Comparison of ENCODE assay signal across 18 cellular contexts in genomic region chr4:154044118-154044517, GRCh38.
"Had no signal": no experiment of that assay in that cellular context is flagged by ENCODE, and none has a peak within 500 bp of the region (broad histone marks: within the 10 kb centered on the region; RNA-seq: fewer than 3 reads in every experiment).

No MANE protein-coding gene starts in this region.

- DNase-seq: activated B cell treated with CpG ODN at 0.5 μM for 24 hours; activated CD4-positive, alpha-beta T cell treated with anti-CD3 and anti-CD28 coated beads for 48 hours; activated CD8-positive, alpha-beta memory T cell treated with anti-CD3 and anti-CD28 coated beads, Interleukin-2, amount 50 U/mL, for 4 hours; activated CD8-positive, alpha-beta T cell treated with anti-CD3 and anti-CD28 coated beads, Interleukin-2, amount 10 ng/mL, durations not matched to agents 7 days and 5 days; activated gamma-delta T cell; activated T-cell treated with anti-CD3 and anti-CD28 coated beads, Interleukin-2, amount 50 U/mL, for 72 hours; amniotic stem cell; effector CD8-positive, alpha-beta T cell; left colon; natural killer cell; posterior cingulate gyrus; retina; small intestine; stimulated activated CD4-positive, alpha-beta T cell treated with anti-CD3 and anti-CD28 coated beads, Interleukin-4, amount 100 ng/mL, for 24 hours; stimulated activated naive CD4-positive, alpha-beta T cell; substantia nigra had no signal

- H3K36me3 ChIP-seq: tibial nerve had no signal

- ATAC-seq: activated CD8-positive, alpha-beta T cell treated with anti-CD3 and anti-CD28 coated beads, Interleukin-2, amount 10 ng/mL, durations not matched to agents 7 days and 5 days; activated naive CD4-positive, alpha-beta T cell treated with anti-CD3 and anti-CD28 coated beads, Interleukin-2, amount 50 U/mL, for 72 hours; activated T-cell treated with anti-CD3 and anti-CD28 coated beads, Interleukin-2, amount 50 U/mL, for 72 hours; left colon; natural killer cell had no signal

- H3K4me3 ChIP-seq: tibial nerve had no signal

- H3K27ac ChIP-seq: tibial nerve had no signal

- H3K27me3 ChIP-seq: tibial nerve had no signal

- H3K9me3 ChIP-seq: tibial nerve had no signal
